Comparison of ENCODE assay signal across 25 cellular contexts in genomic region chr3:161175506-161175905, GRCh38.
"Had no signal": no experiment of that assay in that cellular context is flagged by ENCODE, and none has a peak within 500 bp of the region (broad histone marks: within the 10 kb centered on the region; RNA-seq: fewer than 3 reads in every experiment).

No MANE protein-coding gene starts in this region.

- H3K27me3 ChIP-seq: esophagus muscularis mucosa, heart right ventricle, sigmoid colon, testis, tibial nerve, upper lobe of left lung had no signal

- H3K4me1 ChIP-seq: prostate gland, sigmoid colon, testis had no signal

- H3K27ac ChIP-seq: esophagus muscularis mucosa, heart right ventricle, lower lobe of right lung, prostate gland, sigmoid colon, testis, tibial nerve, upper lobe of left lung had no signal

- ATAC-seq: heart right ventricle; left ventricle myocardium superior; lower lobe of right lung; naive thymus-derived CD8-positive, alpha-beta T cell; right cardiac atrium; stimulated activated memory B cell treated with anti-CD40 and anti-IgM and Interleukin-4, amounts not matched to agents 10 μg/mL and 1 μg/mL and 100 μg/mL, for 72 hours; stimulated activated naive CD8-positive, alpha-beta T cell treated with anti-CD3 and anti-CD28 coated beads, Interleukin-15, Interleukin-2, amounts not matched to agents 100 U/mL and 50 U/mL, for 24 hours had no signal

- H3K9me3 ChIP-seq: esophagus muscularis mucosa, lower lobe of right lung, prostate gland, sigmoid colon, testis, tibial nerve, upper lobe of left lung had no signal

- DNase-seq: effector CD8-positive, alpha-beta T cell; endodermal cell; foreskin melanocyte; glutamatergic neuron; heart right ventricle; hippocampal formation; islet precursor cell; kidney glomerular epithelial cell; left ventricle myocardium superior; lower lobe of right lung; naive thymus-derived CD8-positive, alpha-beta T cell; nephron progenitor cell; nucleus accumbens; right cardiac atrium; sigmoid colon; stimulated activated CD4-positive, alpha-beta T cell treated with anti-CD3 and anti-CD28 coated beads, Interleukin-2, amount 100 ng/mL, for 24 hours; stimulated activated CD4-positive, alpha-beta T cell treated with anti-CD3 and anti-CD28 coated beads, Interleukin-4, amount 100 ng/mL, for 4 hours; stimulated activated naive CD8-positive, alpha-beta T cell treated with anti-CD3 and anti-CD28 coated beads, Interleukin-15, Interleukin-2, amounts not matched to agents 100 U/mL and 50 U/mL, for 24 hours; substantia nigra; testis; upper lobe of left lung had no signal

- H3K36me3 ChIP-seq: esophagus muscularis mucosa, heart right ventricle, lower lobe of right lung, prostate gland, sigmoid colon, tibial nerve, upper lobe of left lung had no signal

- H3K4me3 ChIP-seq: esophagus muscularis mucosa, heart right ventricle, lower lobe of right lung, prostate gland, sigmoid colon, testis, tibial nerve, upper lobe of left lung had no signal
